In the genomic region with DNA sequence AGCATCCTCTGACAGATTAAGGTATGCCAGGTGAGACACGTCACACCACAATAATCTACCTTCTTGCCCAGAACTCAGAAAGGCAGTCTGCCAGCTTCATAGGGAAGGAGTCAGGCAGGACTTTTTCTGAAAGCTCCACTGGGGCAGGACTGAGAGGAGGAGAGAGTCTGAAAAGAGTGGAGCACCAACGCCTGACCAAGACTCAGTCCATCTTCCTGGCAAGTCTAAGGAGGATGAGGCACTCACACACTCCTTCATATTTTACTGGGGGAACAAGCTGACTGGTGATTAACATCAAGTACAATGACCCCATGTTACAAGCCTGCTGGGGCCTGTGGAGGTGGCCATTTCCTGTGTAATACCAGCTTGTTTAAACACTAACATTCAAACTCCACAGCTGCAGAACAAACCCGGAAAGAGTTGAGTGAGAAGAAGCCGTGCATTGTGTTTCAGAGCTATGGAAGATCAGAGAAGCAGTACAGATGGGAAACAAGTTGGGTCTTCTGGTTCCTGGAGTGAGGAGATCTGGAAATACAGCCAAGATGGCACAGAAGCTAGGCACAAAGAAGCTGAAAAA, we compare ENCODE assay signal across 10 cellular contexts.
DNase-seq lines count a peak whose midpoint lies in the region; ATAC-seq, FAIRE-seq and TF ChIP-seq lines count a peak whose summit lies in the region.
"Had no signal": no experiment of that assay in that cellular context is flagged by ENCODE, and none has a peak within 500 bp of the region (broad histone marks: within the 10 kb centered on the region; RNA-seq: fewer than 3 reads in every experiment).

No MANE protein-coding gene starts in this region.

- peaks cover 4% of the 10 kb centered on the region for H3K36me3 ChIP-seq in muscle layer of colon (ENCODE audit: insufficient read depth, low read length)

- H3K9ac ChIP-seq in muscle layer of colon (ENCODE audit: low read length) = no peak overlapping the region

- peak overlapping the region; percentile 54 for H3K27ac ChIP-seq in AG04450 (ENCODE audit: low read depth, low read length)
- H3K27ac ChIP-seq in dorsolateral prefrontal cortex = peak overlapping the region in 38 of 59 donors; percentile 1 to 82 (median 34)
- peak overlapping the region; percentile 36 for H3K27ac ChIP-seq in muscle layer of colon (ENCODE audit: low read depth, low read length)

- peaks cover 100% of the 10 kb centered on the region for H3K4me1 ChIP-seq in muscle layer of colon (ENCODE audit: insufficient read depth, low read length)

- intact Hi-C loops in dorsolateral prefrontal cortex (cut with DNase I) = loop anchor here in 1 of 2 donors (10.0 kb wide), 1 partner anchor 57 kb away; no protein-coding TSS in a partner anchor

- TF ChIP-seq CTCF in AG04450 (IDR thresholded peaks at IDR 0.05; ENCODE audit: low read depth, low read length) (no peak), dorsolateral prefrontal cortex (IDR thresholded peaks at IDR 0.05 in 54 of 56, conservative IDR thresholded peaks at IDR 0.05 in 2 of 56; ENCODE audit: low read depth in 1 of 56, partially characterized antibody in 56 of 56) (no peak)

- no peaks in the 10 kb centered on the region for H3K9me3 ChIP-seq in AG04450 (ENCODE audit: control insufficient read depth, insufficient read depth, low read length)
- no peaks in the 10 kb centered on the region for H3K9me3 ChIP-seq in muscle layer of colon (ENCODE audit: low read length)

- H3K4me3 ChIP-seq in AG04450 (ENCODE audit: low read depth, low read length) = no peak overlapping the region
- no peak overlapping the region for H3K4me3 ChIP-seq in dorsolateral prefrontal cortex
- no peak overlapping the region for H3K4me3 ChIP-seq in muscle layer of colon (ENCODE audit: low read depth in 1 of 2, low read length in 2 of 2)

- FAIRE-seq in GM12892 (lab: Jason Lieb, UNC) = no peak

- H3K27me3 ChIP-seq in AG04450 (ENCODE audit: control insufficient read depth, insufficient read depth, low read length) (no peaks in the 10 kb centered on the region), dorsolateral prefrontal cortex (no peaks in the 10 kb centered on the region), muscle layer of colon (ENCODE audit: control insufficient read depth in 1 of 2, insufficient read depth in 2 of 2, low read length in 2 of 2) (no peaks in the 10 kb centered on the region)

- CTCF ChIA-PET in AG04450 (lab: Charles Lee) = interaction anchor here (1.7 kb wide), 1 partner anchor 82 kb away, joined by 6 read pairs; no protein-coding TSS in a partner anchor

- no peak for ATAC-seq in SK-N-SH treated with all-trans-retinoic acid at 6 μM for 48 hours
- no peak for ATAC-seq in GM18502 (IDR thresholded peaks at IDR 0.05; ENCODE audit: poor library complexity, unreplicated experiment)
- no peak for ATAC-seq in HG03108 (IDR thresholded peaks at IDR 0.05; ENCODE audit: unreplicated experiment)

- POLR2A ChIA-PET in AG04450 (lab: Yijun Ruan, JAX) = interaction anchor here (0.8 to 1.2 kb wide), 4 partner anchors 20 to 123 kb away, joined by 3 to 4 read pairs (median 3); no protein-coding TSS in a partner anchor

- DNase-seq in AG04450 (ENCODE audit: low read depth, low spot score) (no peak), NCI-H2029 (lab: John Stamatoyannopoulos, UW) (peak; percentile 29), dorsolateral prefrontal cortex (no peak), GM12892 (ENCODE audit: insufficient read length) (no peak)
- DNase-seq: NCI-H1436 treated with DMSO at 0.1 percent for 48 hours, SW 1271 had no signal

- no peak for TF ChIP-seq POLR2A in GM12892 (IDR thresholded peaks at IDR 0.05; ENCODE audit: low read depth, low read length)

TF ChIP-seq in SK-N-SH treated with all-trans-retinoic acid at 6 μM for 48 hours, 23 proteins besides CTCF, POLR2A, EP300 and RAD21:
- no peak for TF ChIP-seq SNAI2 (CRISPR knock-in tag; IDR thresholded peaks at IDR 0.05)
- TF ChIP-seq PPARA (CRISPR knock-in tag; IDR thresholded peaks at IDR 0.05; ENCODE audit: borderline replicate concordance) = no peak
- TF ChIP-seq BACH2 (CRISPR knock-in tag; IDR thresholded peaks at IDR 0.05; ENCODE audit: borderline replicate concordance) = no peak
- no peak for TF ChIP-seq GLIS3 (CRISPR knock-in tag; IDR thresholded peaks at IDR 0.05)
- TF ChIP-seq TCF4 (CRISPR knock-in tag; IDR thresholded peaks at IDR 0.05; ENCODE audit: borderline replicate concordance) = no peak
